In genomic region chr17:66930933-66931332, GRCh38 we compare ENCODE assay signal across 17 cellular contexts. TPM values are rescaled to one million over a fixed set of nuclear protein-coding genes. Genes with fewer than 3 reads are reported as not detected.
A peak's percentile ranks its signal among the peaks of the same experiment; 100 is the strongest.
DNase-seq lines count a peak whose midpoint lies in the region; ATAC-seq, FAIRE-seq and TF ChIP-seq lines count a peak whose summit lies in the region.
"Had no signal": no experiment of that assay in that cellular context is flagged by ENCODE, and none has a peak within 500 bp of the region (broad histone marks: within the 10 kb centered on the region; RNA-seq: fewer than 3 reads in every experiment).

No MANE protein-coding gene starts in this region.

- H3K27ac ChIP-seq in PC-3 (ENCODE audit: low read length) (no peak overlapping the region), small intestine (ENCODE audit: low read depth in 1 of 2, low read length in 1 of 2) (no peak overlapping the region)
- H3K27ac ChIP-seq: brain microvascular endothelial cell had no signal

- no TSS peak for BruUV-seq in PC-3 (replicated peaks; lab: Mats Ljungman, UMichigan)

- H3K27me3 ChIP-seq in PC-3 (ENCODE audit: low read length) (peaks cover 15% of the 10 kb centered on the region; the same call in 1 of the 2 replicates), small intestine (ENCODE audit: control insufficient read depth in 2 of 2, insufficient read depth in 2 of 2, low read length in 2 of 2) (peaks cover 0 to 2% of the 10 kb centered on the region in 2 donors)

- intact Hi-C loops in PC-3 (cut with micrococcal nuclease): no loop called here

- POLR2A ChIA-PET in PC-3 (lab: Charles Lee; ENCODE audit: unreplicated experiment): no interaction called here

- H3F3A ChIP-seq in PC-3 (ENCODE audit: low read length, unreplicated experiment): no peaks in the 10 kb centered on the region

- DNase-seq in SIG-M5 treated with dmso at 0.1 percent for 504 hours (lab: John Stamatoyannopoulos, UW; ENCODE audit: unreplicated experiment) (peak; percentile 16), SIG-M5 (lab: John Stamatoyannopoulos, UW) (no peak), PC-3 (peak; percentile 28), epithelial cell of esophagus (ENCODE audit: low read depth) (peak; percentile 27), small intestine (peak; percentile 7), NCI-H2227 (lab: John Stamatoyannopoulos, UW; ENCODE audit: unreplicated experiment) (no peak), GM10266 (ENCODE audit: extremely low spot score) (no peak)
- DNase-seq in activated CD4-positive, CD25-positive, alpha-beta regulatory T cell (lab: John Stamatoyannopoulos, UW): no peak
- DNase-seq: activated CD8-positive, alpha-beta memory T cell treated with anti-CD3 and anti-CD28 coated beads, Interleukin-2, amount 50 U/mL, for 4 hours; activated naive CD4-positive, alpha-beta T cell treated with anti-CD3 and anti-CD28 coated beads for 36 hours; brain microvascular endothelial cell; GDM1; NCI-H1048; NCI-H2107; stimulated activated CD4-positive, alpha-beta T cell treated with anti-CD3 and anti-CD28 coated beads, Interleukin-1b, Interleukin-23, amount 100 ng/mL, for 48 hours had no signal

- no peak for FAIRE-seq in small intestine (lab: Jason Lieb, UNC)
- FAIRE-seq: A204.1 had no signal

- H3K4me3 ChIP-seq in PC-3 (ENCODE audit: low read length) (no peak overlapping the region), epithelial cell of esophagus (ENCODE audit: low read length) (no peak overlapping the region), small intestine (ENCODE audit: low read depth in 1 of 2, low read length in 2 of 2) (no peak overlapping the region)
- H3K4me3 ChIP-seq: lung had no signal

- H3K4me1 ChIP-seq in PC-3 (ENCODE audit: insufficient read depth, low read length) (no peaks in the 10 kb centered on the region), small intestine (ENCODE audit: control insufficient read depth in 2 of 2, insufficient read depth in 1 of 2, low read depth in 1 of 2, low read length in 1 of 2) (no peaks in the 10 kb centered on the region)

- H3K9me2 ChIP-seq in PC-3 (replicated peaks; ENCODE audit: low read length): no peaks in the 10 kb centered on the region

- peak; percentile 54; the same call in 1 of the 2 replicates for ATAC-seq in PC-3

- H3K9ac ChIP-seq in PC-3 (ENCODE audit: low read length): no peak overlapping the region

- no peaks in the 10 kb centered on the region for H3K79me2 ChIP-seq in PC-3 (ENCODE audit: low read length)

- H2AFZ ChIP-seq in PC-3 (ENCODE audit: low read length): no peak overlapping the region

- H3K4me2 ChIP-seq in PC-3 (ENCODE audit: low read length): no peak overlapping the region

- TF ChIP-seq CTCF in PC-3 (conservative IDR thresholded peaks at IDR 0.05; ENCODE audit: low read depth, low read length) (no peak), epithelial cell of esophagus (IDR thresholded peaks at IDR 0.05; ENCODE audit: insufficient read depth, low read depth, low read length, missing control alignments) (no peak), GM10266 (IDR thresholded peaks at IDR 0.05; ENCODE audit: control insufficient read depth, insufficient read depth, low read depth, missing control alignments) (no peak)

- WGBS in small intestine, 3 donors: 47 to 68% (median 55%) methylated on average over 3 of the region's 3 CpGs

- H3K36me3 ChIP-seq in PC-3 (ENCODE audit: low read depth, low read length) (no peaks in the 10 kb centered on the region), small intestine (ENCODE audit: control insufficient read depth in 2 of 2, insufficient read depth in 2 of 2, low read length in 2 of 2) (no peaks in the 10 kb centered on the region)
- H3K36me3 ChIP-seq: brain microvascular endothelial cell had no signal

- CTCF ChIA-PET in PC-3 (lab: Charles Lee): no interaction called here

- no peaks in the 10 kb centered on the region for H3K9me3 ChIP-seq in PC-3 (ENCODE audit: low read length)
- no peaks in the 10 kb centered on the region for H3K9me3 ChIP-seq in small intestine (ENCODE audit: control insufficient read depth, low read depth)

- H4K20me1 ChIP-seq in PC-3 (ENCODE audit: low read length): no peaks in the 10 kb centered on the region

RNA-seq across cellular contexts. Expression of gene CACNG4, which starts 33.6 kb away (rescaled TPM):
- total RNA-seq in PC-3 (2014; rRNA removed): 1.7 and 2.4 TPM in 2 replicates
- polyA plus RNA-seq in small intestine: under 1 TPM in 2 of 3 donors, not detected in 1; 0.27 to 0.51 TPM
- total RNA-seq: activated naive CD4-positive, alpha-beta T cell treated with anti-CD3 and anti-CD28 coated beads for 36 hours had no signal

Comparison
In these comparisons a context has a peak if more than half of its experiments do, and no peak if none do; other contexts are left out.
1. DNase-seq: peak in SIG-M5 treated with dmso at 0.1 percent for 504 hours (single experiment), PC-3 (single experiment), epithelial cell of esophagus (single experiment) and small intestine (single experiment); none in SIG-M5 (single experiment), NCI-H2227 (single experiment), GM10266 (single experiment) and activated CD4-positive, CD25-positive, alpha-beta regulatory T cell (0 of 4).